In the genomic region with DNA sequence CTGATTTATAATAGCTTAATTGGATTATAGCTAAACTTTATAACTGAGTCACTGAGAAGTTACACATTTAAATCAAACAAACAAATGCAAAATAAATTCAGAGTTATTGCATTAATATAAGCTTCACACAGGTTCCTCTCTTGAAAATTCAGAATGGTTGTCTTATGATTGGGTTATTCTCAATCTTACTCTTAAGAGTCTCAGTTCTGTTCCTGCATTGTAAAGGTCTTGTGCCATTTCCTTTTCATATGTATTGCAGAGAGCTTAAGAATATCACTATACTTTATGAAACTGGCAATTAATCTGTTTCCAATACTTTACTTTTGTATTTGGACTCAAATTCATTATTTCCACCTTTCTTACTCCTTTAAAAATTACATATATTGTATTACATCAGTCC, we compare ENCODE assay signal across 15 cellular contexts.
DNase-seq lines count a peak whose midpoint lies in the region; ATAC-seq and TF ChIP-seq lines count a peak whose summit lies in the region.
"Had no signal": no experiment of that assay in that cellular context is flagged by ENCODE, and none has a peak within 500 bp of the region (broad histone marks: within the 10 kb centered on the region; RNA-seq: fewer than 3 reads in every experiment).

No MANE protein-coding gene starts in this region.

- no peaks in the 10 kb centered on the region for H3K36me3 ChIP-seq in heart right ventricle

- POLR2A ChIA-PET in activated CD8-positive, alpha-beta T cell treated with anti-CD3 and anti-CD28 coated beads, Interleukin-2, amount 10 ng/mL, durations not matched to agents 7 days and 5 days (lab: Charles Lee): no interaction called here

- no peak overlapping the region for H3K27ac ChIP-seq in heart right ventricle

- H3K27me3 ChIP-seq in heart right ventricle: no peaks in the 10 kb centered on the region

- H3K9me3 Mint-ChIP-seq in activated CD8-positive, alpha-beta T cell treated with anti-CD3 and anti-CD28 coated beads, Interleukin-2, amount 10 ng/mL, durations not matched to agents 7 days and 5 days (ENCODE audit: insufficient read depth): no peaks in the 10 kb centered on the region

- H3K4me3 ChIP-seq in heart right ventricle: no peak overlapping the region

- no peak overlapping the region for H3K4me3 Mint-ChIP-seq in activated CD8-positive, alpha-beta T cell treated with anti-CD3 and anti-CD28 coated beads, Interleukin-2, amount 10 ng/mL, durations not matched to agents 7 days and 5 days

- H3K27me3 Mint-ChIP-seq in activated CD8-positive, alpha-beta T cell treated with anti-CD3 and anti-CD28 coated beads, Interleukin-2, amount 10 ng/mL, durations not matched to agents 7 days and 5 days (ENCODE audit: low read depth): no peaks in the 10 kb centered on the region

- no peak for TF ChIP-seq CTCF in heart right ventricle (IDR thresholded peaks at IDR 0.05)

- no peaks in the 10 kb centered on the region for H3K4me1 Mint-ChIP-seq in activated CD8-positive, alpha-beta T cell treated with anti-CD3 and anti-CD28 coated beads, Interleukin-2, amount 10 ng/mL, durations not matched to agents 7 days and 5 days (ENCODE audit: low read depth)

- H3K4me1 ChIP-seq in heart right ventricle: no peaks in the 10 kb centered on the region

- no peak for DNase-seq in dermis blood vessel endothelial cell
- DNase-seq in NCI-H1694 (lab: John Stamatoyannopoulos, UW): no peak
- no peak for DNase-seq in activated CD8-positive, alpha-beta T cell treated with anti-CD3 and anti-CD28 coated beads, Interleukin-2, amount 10 ng/mL, durations not matched to agents 7 days and 5 days
- no peak for DNase-seq in heart right ventricle
- DNase-seq: activated CD4-positive, alpha-beta T cell treated with anti-CD3 and anti-CD28 coated beads, Interleukin-2, amount 50 U/mL, for 48 hours; activated naive CD4-positive, alpha-beta T cell treated with Interleukin-2 at 50 U/mL for 16 hours; AML-193; DND-41; erythroblast; MM.1S; T-helper 1 cell had no signal

- H3K9me3 ChIP-seq in heart right ventricle: peaks cover 0 to 5% (median 0%) of the 10 kb centered on the region in 11 donors

- no peak overlapping the region for H3K27ac Mint-ChIP-seq in activated CD8-positive, alpha-beta T cell treated with anti-CD3 and anti-CD28 coated beads, Interleukin-2, amount 10 ng/mL, durations not matched to agents 7 days and 5 days

- ATAC-seq in GM18861 (IDR thresholded peaks at IDR 0.05; ENCODE audit: unreplicated experiment): peak; percentile 80
- peak; percentile 87 for ATAC-seq in GM21526 (IDR thresholded peaks at IDR 0.05; ENCODE audit: low FRiP score, unreplicated experiment)
- ATAC-seq in HG02973 (IDR thresholded peaks at IDR 0.05; ENCODE audit: unreplicated experiment): peak; percentile 84
- ATAC-seq in HG03558 (IDR thresholded peaks at IDR 0.05; ENCODE audit: extremely low read depth, unreplicated experiment): peak; percentile 90
- no peak for ATAC-seq in activated CD8-positive, alpha-beta T cell treated with anti-CD3 and anti-CD28 coated beads, Interleukin-2, amount 10 ng/mL, durations not matched to agents 7 days and 5 days
- no peak for ATAC-seq in heart right ventricle

- CTCF ChIA-PET in activated CD8-positive, alpha-beta T cell treated with anti-CD3 and anti-CD28 coated beads, Interleukin-2, amount 10 ng/mL, durations not matched to agents 7 days and 5 days (lab: Charles Lee): no interaction called here

- H3K36me3 Mint-ChIP-seq in activated CD8-positive, alpha-beta T cell treated with anti-CD3 and anti-CD28 coated beads, Interleukin-2, amount 10 ng/mL, durations not matched to agents 7 days and 5 days (ENCODE audit: low read depth): no peaks in the 10 kb centered on the region

- intact Hi-C loops in heart right ventricle (cut with DNase I): no loop called here

Comparison
In these comparisons a context has a peak if more than half of its experiments do, and no peak if none do; other contexts are left out.
1. ATAC-seq: peak in GM18861 (single experiment), GM21526 (single experiment), HG02973 (single experiment) and HG03558 (single experiment); none in activated CD8-positive, alpha-beta T cell treated with anti-CD3 and anti-CD28 coated beads, Interleukin-2, amount 10 ng/mL, durations not matched to agents 7 days and 5 days (single experiment) and heart right ventricle (0 of 8).